Comparison of ENCODE assay signal across 13 cellular contexts in the genomic region with DNA sequence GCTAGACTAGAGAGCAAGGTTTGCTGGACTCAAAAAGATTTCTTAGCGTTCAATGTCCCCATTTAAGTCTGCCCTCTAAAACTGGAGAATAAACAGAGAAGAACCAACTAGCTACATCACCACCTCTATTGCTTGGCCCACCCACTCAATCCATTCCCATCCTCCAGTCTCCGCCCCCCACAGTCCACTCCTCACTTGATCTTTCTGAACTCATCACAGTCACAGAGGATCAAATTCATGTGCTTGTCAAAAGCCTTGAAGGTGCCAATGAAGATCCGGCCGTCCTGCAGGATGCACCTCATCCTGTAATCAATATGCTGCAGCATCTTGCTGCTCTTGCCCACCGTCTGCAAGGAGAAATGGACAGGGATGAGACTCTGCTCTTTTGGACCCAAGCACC. TPM values are rescaled to one million over a fixed set of nuclear protein-coding genes. Genes with fewer than 3 reads are reported as not detected.
A peak's percentile ranks its signal among the peaks of the same experiment; 100 is the strongest.
DNase-seq lines count a peak whose midpoint lies in the region; ATAC-seq and TF ChIP-seq lines count a peak whose summit lies in the region.
"Had no signal": no experiment of that assay in that cellular context is flagged by ENCODE, and none has a peak within 500 bp of the region (broad histone marks: within the 10 kb centered on the region; RNA-seq: fewer than 3 reads in every experiment).

No MANE protein-coding gene starts in this region.

- no peak overlapping the region for H3K27ac ChIP-seq in BLaER1
- H3K27ac ChIP-seq in right atrium auricular region = no peak overlapping the region
- H3K27ac ChIP-seq: C4-2B had no signal

- CTCF ChIA-PET in Caco-2 (lab: Charles Lee) = no interaction called here
- CTCF ChIA-PET in activated CD8-positive, alpha-beta T cell treated with anti-CD3 and anti-CD28 coated beads for 36 hours (lab: Charles Lee) = interaction anchor here (1.2 to 6.1 kb wide), 5 partner anchors 10 to 81 kb away, joined by 3 to 53 read pairs (median 8); no protein-coding TSS in a partner anchor

- intact Hi-C loops in Caco-2 (cut with micrococcal nuclease; ENCODE audit: unreplicated experiment) = no loop called here
- intact Hi-C loops in activated CD8-positive, alpha-beta T cell treated with anti-CD3 and anti-CD28 coated beads for 36 hours (cut with micrococcal nuclease) = no loop called here

- H3K4me3 ChIP-seq in BLaER1 (no peak overlapping the region), Caco-2 (ENCODE audit: low read depth, low read length) (no peak overlapping the region), right atrium auricular region (no peak overlapping the region), H7 (ENCODE audit: insufficient read depth, low read depth, low read length) (no peak overlapping the region)

- H3K27me3 ChIP-seq in BLaER1 = no peaks in the 10 kb centered on the region
- H3K27me3 ChIP-seq in Caco-2 (replicated peaks; ENCODE audit: control insufficient read depth, insufficient read depth, low read length) = no peaks in the 10 kb centered on the region
- no peaks in the 10 kb centered on the region for H3K27me3 ChIP-seq in right atrium auricular region
- no peaks in the 10 kb centered on the region for H3K27me3 ChIP-seq in H7 (ENCODE audit: control insufficient read depth, insufficient read depth, low read length)

- H3K4me1 Mint-ChIP-seq in Caco-2 (ENCODE audit: low read depth, unreplicated experiment) = peaks cover 14% of the 10 kb centered on the region
- H3K4me1 Mint-ChIP-seq in activated CD8-positive, alpha-beta T cell treated with anti-CD3 and anti-CD28 coated beads for 36 hours (ENCODE audit: low read depth) = peaks cover 56% of the 10 kb centered on the region
- peaks cover 29% of the 10 kb centered on the region for H3K4me1 Mint-ChIP-seq in memory B cell

- H3K4me3 Mint-ChIP-seq in Caco-2 (ENCODE audit: unreplicated experiment) (peak overlapping the region; percentile 5), memory B cell (no peak overlapping the region)
- peak overlapping the region; percentile 89 for H3K4me3 Mint-ChIP-seq in activated CD8-positive, alpha-beta T cell treated with anti-CD3 and anti-CD28 coated beads for 36 hours

- peak overlapping the region; percentile 79; the same call in 1 of the 2 replicates for H3K4me2 ChIP-seq in BLaER1

- H3K27me3 Mint-ChIP-seq in Caco-2 (ENCODE audit: insufficient read depth, unreplicated experiment) (no peaks in the 10 kb centered on the region), memory B cell (no peaks in the 10 kb centered on the region)
- H3K27me3 Mint-ChIP-seq in activated CD8-positive, alpha-beta T cell treated with anti-CD3 and anti-CD28 coated beads for 36 hours = no peaks in the 10 kb centered on the region

- TF ChIP-seq CTCF in Caco-2 (IDR thresholded peaks at IDR 0.05; ENCODE audit: insufficient read depth in 1 of 2, low read depth in 1 of 2, low read length in 1 of 2, severe bottlenecking in 1 of 2, unreplicated experiment in 1 of 2) (no peak), GM13977 (IDR thresholded peaks at IDR 0.05; ENCODE audit: extremely low read depth, insufficient read depth, missing control alignments) (no peak), right atrium auricular region (IDR thresholded peaks at IDR 0.05) (no peak)
- TF ChIP-seq CTCF in activated CD8-positive, alpha-beta T cell treated with anti-CD3 and anti-CD28 coated beads for 36 hours (IDR thresholded peaks at IDR 0.05) = no peak

- in situ Hi-C loops in GM13977 (cut with MboI; ENCODE audit: low pct_unique_long_range_greater_than_20kb, low sequenced_read_pairs, unreplicated experiment) = no loop called here

- H3K9me3 Mint-ChIP-seq in Caco-2 (ENCODE audit: unreplicated experiment) (no peaks in the 10 kb centered on the region), memory B cell (no peaks in the 10 kb centered on the region)
- H3K9me3 Mint-ChIP-seq in activated CD8-positive, alpha-beta T cell treated with anti-CD3 and anti-CD28 coated beads for 36 hours = no peaks in the 10 kb centered on the region

- no peak for ATAC-seq in activated CD8-positive, alpha-beta T cell treated with anti-CD3 and anti-CD28 coated beads for 36 hours
- ATAC-seq in memory B cell (ENCODE audit: low read depth) = no peak

- H3K36me3 Mint-ChIP-seq in Caco-2 (ENCODE audit: insufficient read depth, unreplicated experiment) (peaks cover 85% of the 10 kb centered on the region), memory B cell (peaks cover 37% of the 10 kb centered on the region)
- peaks cover 79% of the 10 kb centered on the region for H3K36me3 Mint-ChIP-seq in activated CD8-positive, alpha-beta T cell treated with anti-CD3 and anti-CD28 coated beads for 36 hours (ENCODE audit: low read depth)

- H3K9me3 ChIP-seq in BLaER1 (no peaks in the 10 kb centered on the region), Caco-2 (no peaks in the 10 kb centered on the region), right atrium auricular region (no peaks in the 10 kb centered on the region)

- H3K36me3 ChIP-seq in BLaER1 = peaks cover 72% of the 10 kb centered on the region
- peaks cover 8% of the 10 kb centered on the region for H3K36me3 ChIP-seq in Caco-2 (ENCODE audit: control insufficient read depth, insufficient read depth, low read length)
- H3K36me3 ChIP-seq in right atrium auricular region = peaks cover 54% of the 10 kb centered on the region
- peaks cover 44% of the 10 kb centered on the region for H3K36me3 ChIP-seq in H7 (replicated peaks; ENCODE audit: control insufficient read depth, insufficient read depth, low read length)

- no peak overlapping the region for H3K9ac ChIP-seq in BLaER1

- DNase-seq in Caco-2 (no peak), memory B cell (ENCODE audit: low spot score in 2 of 2) (no peak), GM13977 (ENCODE audit: low spot score) (no peak), right atrium auricular region (ENCODE audit: low spot score) (no peak), H7 (no peak)
- no peak for DNase-seq in activated CD8-positive, alpha-beta T cell treated with anti-CD3 and anti-CD28 coated beads for 36 hours
- DNase-seq: glutamatergic neuron, MM.1S, NCI-H2029 treated with DMSO at 0.1 percent for 48 hours, NCI-H69, T-helper 9 cell had no signal

- POLR2A ChIA-PET in Caco-2 (lab: Charles Lee) = no interaction called here
- POLR2A ChIA-PET in activated CD8-positive, alpha-beta T cell treated with anti-CD3 and anti-CD28 coated beads for 36 hours (lab: Charles Lee) = interaction anchor here (0.6 to 7.7 kb wide), 9 partner anchors 8 to 186 kb away, joined by 3 to 92 read pairs (median 5); partner anchors contain the start of genes NOP56 and ZNF343

- peaks cover 80% of the 10 kb centered on the region for H4K20me1 ChIP-seq in BLaER1

- BruUV-seq in Caco-2 (replicated peaks; lab: Mats Ljungman, UMichigan) = no TSS peak

- H3K4me1 ChIP-seq in BLaER1 = peaks cover 45% of the 10 kb centered on the region
- peaks cover 16% of the 10 kb centered on the region for H3K4me1 ChIP-seq in Caco-2
- H3K4me1 ChIP-seq in right atrium auricular region = peaks cover 0 to 23% of the 10 kb centered on the region in 2 donors

- H3K27ac Mint-ChIP-seq in Caco-2 (ENCODE audit: unreplicated experiment) (peak overlapping the region; percentile 9), memory B cell (peak overlapping the region; percentile 14)
- peak overlapping the region; percentile 87 for H3K27ac Mint-ChIP-seq in activated CD8-positive, alpha-beta T cell treated with anti-CD3 and anti-CD28 coated beads for 36 hours

RNA-seq across cellular contexts. Expression of gene SNRPB, which starts 3.2 kb away (rescaled TPM):
- total RNA-seq in Caco-2 (2022) = 532 and 533 TPM in 2 replicates
- total RNA-seq in activated CD8-positive, alpha-beta T cell treated with anti-CD3 and anti-CD28 coated beads for 36 hours = 100 to 1,000 TPM; 469 to 479 TPM
- total RNA-seq in right atrium auricular region = 100 to 1,000 TPM in 1 of 2 donors, 10 to 100 TPM in 1; 78.7 to 105 TPM
- total RNA-seq in H7 (2014; rRNA removed; shearing (Covaris generic)) = 789 and 854 TPM in 2 replicates

RNA-seq across cellular contexts. Expression of gene ZNF343, which starts 41.3 kb away (rescaled TPM):
- total RNA-seq in Caco-2 (2022) = 8.0 and 11.0 TPM in 2 replicates
- total RNA-seq in activated CD8-positive, alpha-beta T cell treated with anti-CD3 and anti-CD28 coated beads for 36 hours = 1 to 10 TPM; 8.5 to 9.5 TPM
- 1 to 10 TPM; 5.1 TPM for total RNA-seq in right atrium auricular region
- total RNA-seq in H7 (2014; rRNA removed; shearing (Covaris generic)) = 6.5 and 7.8 TPM in 2 replicates

Comparison
In these comparisons a context has a peak if more than half of its experiments do, and no peak if none do; other contexts are left out.
1. H3K27ac Mint-ChIP-seq: peak in every context shown above with its lines; median percentile 87 in activated CD8-positive, alpha-beta T cell treated with anti-CD3 and anti-CD28 coated beads for 36 hours; 14 in memory B cell; 9 in Caco-2.